Comparison of ENCODE assay signal across 8 cellular contexts in genomic region chr20:4973330-4974097, GRCh38. TPM values are rescaled to one million over a fixed set of nuclear protein-coding genes. Genes with fewer than 3 reads are reported as not detected.
DNase-seq lines count a peak whose midpoint lies in the region; ATAC-seq, FAIRE-seq and TF ChIP-seq lines count a peak whose summit lies in the region.

No MANE protein-coding gene starts in this region.

- H3K27me3 Mint-ChIP-seq in stimulated activated naive CD8-positive, alpha-beta T cell treated with anti-CD3 and anti-CD28 coated beads, Interleukin-15, Interleukin-2, amounts not matched to agents 100 ng/mL and 50 ng/mL, for 24 hours = no peaks in the 10 kb centered on the region

- H3K36me3 ChIP-seq in bronchial epithelial cell (ENCODE audit: control insufficient read depth, insufficient read depth, low read length) (no peaks in the 10 kb centered on the region), lung (ENCODE audit: control insufficient read depth in 2 of 2, insufficient read depth in 2 of 2, low read length in 2 of 2) (peaks cover 5 to 9% of the 10 kb centered on the region in 2 donors)

- H3K27me3 ChIP-seq in bronchial epithelial cell (ENCODE audit: control insufficient read depth, insufficient read depth, low read length) = no peaks in the 10 kb centered on the region
- no peaks in the 10 kb centered on the region for H3K27me3 ChIP-seq in lung (ENCODE audit: control insufficient read depth, insufficient read depth)

- peak overlapping the region; percentile 3 to 74 for H3K27ac ChIP-seq in lung (ENCODE audit: low read depth in 1 of 2, low read length in 1 of 2)

- WGBS in lung, 2 donors = 8% methylated on average over 11 of the region's 11 CpGs

- no peaks in the 10 kb centered on the region for H3K9me3 ChIP-seq in lung (ENCODE audit: control insufficient read depth in 2 of 2, insufficient read depth in 1 of 2, low read length in 1 of 2)

- FAIRE-seq in bronchial epithelial cell (lab: Jason Lieb, UNC) = no peak

- peak overlapping the region; percentile 87 for H3K27ac Mint-ChIP-seq in stimulated activated naive CD8-positive, alpha-beta T cell treated with anti-CD3 and anti-CD28 coated beads, Interleukin-15, Interleukin-2, amounts not matched to agents 100 ng/mL and 50 ng/mL, for 24 hours

- H3K4me3 Mint-ChIP-seq in stimulated activated naive CD8-positive, alpha-beta T cell treated with anti-CD3 and anti-CD28 coated beads, Interleukin-15, Interleukin-2, amounts not matched to agents 100 ng/mL and 50 ng/mL, for 24 hours = peak overlapping the region; percentile 68

- peaks cover 5% of the 10 kb centered on the region in 2 donors for H3K4me1 ChIP-seq in lung (ENCODE audit: control insufficient read depth in 2 of 2, insufficient read depth in 2 of 2, low read length in 2 of 2)

- ATAC-seq in HG03039 (IDR thresholded peaks at IDR 0.05; ENCODE audit: unreplicated experiment) (peak; percentile 80), lung (ENCODE audit: insufficient read depth, low FRiP score) (peak; percentile 41)

- no peak for TF ChIP-seq CTCF in bronchial epithelial cell (IDR thresholded peaks at IDR 0.05; ENCODE audit: insufficient read depth, low read length, severe bottlenecking)
- no peak for TF ChIP-seq CTCF in lung (IDR thresholded peaks at IDR 0.05; ENCODE audit: control extremely low read depth, extremely low read depth)

- H3K4me3 ChIP-seq in bronchial epithelial cell (ENCODE audit: low read depth, low read length) (no peak overlapping the region), lung (no peak overlapping the region)

- no peaks in the 10 kb centered on the region for H3K9me3 Mint-ChIP-seq in stimulated activated naive CD8-positive, alpha-beta T cell treated with anti-CD3 and anti-CD28 coated beads, Interleukin-15, Interleukin-2, amounts not matched to agents 100 ng/mL and 50 ng/mL, for 24 hours

- peaks cover 23% of the 10 kb centered on the region for H3K36me3 Mint-ChIP-seq in stimulated activated naive CD8-positive, alpha-beta T cell treated with anti-CD3 and anti-CD28 coated beads, Interleukin-15, Interleukin-2, amounts not matched to agents 100 ng/mL and 50 ng/mL, for 24 hours (ENCODE audit: low read depth)

- peaks cover 33% of the 10 kb centered on the region for H3K4me1 Mint-ChIP-seq in stimulated activated naive CD8-positive, alpha-beta T cell treated with anti-CD3 and anti-CD28 coated beads, Interleukin-15, Interleukin-2, amounts not matched to agents 100 ng/mL and 50 ng/mL, for 24 hours (ENCODE audit: low read depth)

- DNase-seq in SKM-1 treated with dmso at 0.1 percent for 144 hours (lab: John Stamatoyannopoulos, UW; ENCODE audit: unreplicated experiment) (peak; percentile 5), SKM-1 (lab: John Stamatoyannopoulos, UW; ENCODE audit: unreplicated experiment) (no peak), RPMI8226 (peak; percentile 82), bronchial epithelial cell (ENCODE audit: low read depth) (peak; percentile 50), lung (ENCODE audit: low spot score) (peak; percentile 39), OCI-M2 (lab: John Stamatoyannopoulos, UW; ENCODE audit: unreplicated experiment) (no peak)

RNA-seq across cellular contexts. Expression of gene SLC23A2, which starts 27.8 kb away (rescaled TPM):
- 6.8 and 7.6 TPM in 2 replicates for total RNA-seq in bronchial epithelial cell
- 10 to 100 TPM; 18.9 to 23.5 TPM for total RNA-seq in lung
- 1 to 10 TPM; 6.0 to 9.7 TPM for polyA plus RNA-seq in lung

Comparison
In these comparisons a context has a peak if more than half of its experiments do, and no peak if none do; other contexts are left out.
1. DNase-seq: peak in SKM-1 treated with dmso at 0.1 percent for 144 hours (single experiment), RPMI8226 (single experiment), bronchial epithelial cell (single experiment) and lung (single experiment); none in SKM-1 (single experiment) and OCI-M2 (single experiment).